In the genomic region with DNA sequence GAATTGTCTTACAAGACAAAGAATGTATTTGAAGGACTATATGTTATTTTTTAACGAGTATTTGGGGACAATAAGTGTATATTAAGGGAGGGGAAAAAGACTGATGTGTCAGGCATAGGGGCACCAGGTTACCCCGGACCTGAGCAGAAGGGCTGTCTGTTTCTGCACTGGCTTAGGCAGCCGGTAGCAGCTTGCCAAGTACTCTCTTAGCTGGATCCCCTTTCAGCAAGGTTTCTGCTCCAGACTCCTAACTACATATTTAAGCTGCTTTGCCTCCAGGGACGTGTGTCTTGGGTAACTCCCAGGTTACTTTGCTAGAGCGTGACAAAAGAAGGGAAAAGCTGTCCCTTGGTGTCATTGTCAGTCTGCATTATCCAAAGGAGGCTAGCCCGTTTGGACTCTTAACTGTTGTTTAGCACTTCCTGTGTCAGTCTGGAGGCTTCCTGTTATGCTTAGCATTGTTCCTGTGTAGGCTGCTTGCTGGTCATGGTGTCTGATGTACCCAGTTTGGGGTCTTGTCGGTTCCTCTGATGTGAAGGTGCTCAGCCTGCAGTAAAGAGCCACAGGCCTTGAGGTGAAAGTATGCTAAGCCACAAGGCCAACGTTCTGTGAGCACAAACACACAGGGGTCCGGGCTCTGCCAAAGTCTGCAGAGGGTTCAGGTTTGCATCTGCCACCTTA, we compare ENCODE assay signal across 20 cellular contexts. TPM values are rescaled to one million over a fixed set of nuclear protein-coding genes. Genes with fewer than 3 reads are reported as not detected.
A peak's percentile ranks its signal among the peaks of the same experiment; 100 is the strongest.
DNase-seq lines count a peak whose midpoint lies in the region; ATAC-seq lines count a peak whose summit lies in the region.
"Had no signal": no experiment of that assay in that cellular context is flagged by ENCODE, and none has a peak within 500 bp of the region (broad histone marks: within the 10 kb centered on the region; RNA-seq: fewer than 3 reads in every experiment).

No MANE protein-coding gene starts in this region.

- H3K27me3 Mint-ChIP-seq in activated CD8-positive, alpha-beta memory T cell treated with anti-CD3 and anti-CD28 coated beads, Interleukin-2, amount 10 ng/mL, durations not matched to agents 7 days and 5 days = no peaks in the 10 kb centered on the region
- H3K27me3 Mint-ChIP-seq in activated naive CD8-positive, alpha-beta T cell = no peaks in the 10 kb centered on the region
- no peaks in the 10 kb centered on the region for H3K27me3 Mint-ChIP-seq in naive thymus-derived CD8-positive, alpha-beta T cell
- H3K27me3 Mint-ChIP-seq: activated B cell treated with CpG ODN at 0.5 μM for 24 hours had no signal

- CTCF ChIA-PET in activated CD8-positive, alpha-beta memory T cell treated with anti-CD3 and anti-CD28 coated beads, Interleukin-2, amount 10 ng/mL, durations not matched to agents 7 days and 5 days (lab: Charles Lee) = interaction anchor here (1.8 to 2.1 kb wide), 2 partner anchors 16 to 45 kb away, joined by 6 to 7 read pairs; no protein-coding TSS in a partner anchor

- ATAC-seq in activated CD8-positive, alpha-beta memory T cell treated with anti-CD3 and anti-CD28 coated beads, Interleukin-2, amount 10 ng/mL, durations not matched to agents 7 days and 5 days = peak; percentile 90
- ATAC-seq in naive thymus-derived CD8-positive, alpha-beta T cell = peak; percentile 92 to 93
- ATAC-seq in HG03108 (IDR thresholded peaks at IDR 0.05; ENCODE audit: unreplicated experiment) (no peak), GM19455 (IDR thresholded peaks at IDR 0.05; ENCODE audit: unreplicated experiment) (no peak)

- H3K36me3 Mint-ChIP-seq in activated CD8-positive, alpha-beta memory T cell treated with anti-CD3 and anti-CD28 coated beads, Interleukin-2, amount 10 ng/mL, durations not matched to agents 7 days and 5 days = peaks cover 74% of the 10 kb centered on the region
- peaks cover 38% of the 10 kb centered on the region for H3K36me3 Mint-ChIP-seq in activated naive CD8-positive, alpha-beta T cell
- peaks cover 21 to 68% (median 35%) of the 10 kb centered on the region in 3 donors for H3K36me3 Mint-ChIP-seq in naive thymus-derived CD8-positive, alpha-beta T cell

- DNase-seq in activated CD8-positive, alpha-beta memory T cell treated with anti-CD3 and anti-CD28 coated beads, Interleukin-2, amount 10 ng/mL, durations not matched to agents 7 days and 5 days = peak; percentile 68
- no peak for DNase-seq in activated CD8-positive, alpha-beta memory T cell treated with anti-CD3 and anti-CD28 coated beads, Interleukin-2, amount 50 U/mL, for 48 hours
- peak; percentile 78 for DNase-seq in Jurkat, Clone E6-1 (ENCODE audit: low read depth, low spot score)
- peak in 7 of 10 donors; percentile 25 to 79 (median 68) for DNase-seq in naive thymus-derived CD8-positive, alpha-beta T cell
- no peak for DNase-seq in GOT3 (lab: John Stamatoyannopoulos, UW)
- DNase-seq: activated B cell treated with CpG ODN at 0.5 μM for 24 hours; Calu3; MG63; NCI-H2029; NCI-H524 treated with DMSO at 0.1 percent for 48 hours; stimulated activated CD4-positive, alpha-beta T cell treated with anti-CD3 and anti-CD28 coated beads, Interleukin-1b, Interleukin-23, amount 100 ng/mL, for 48 hours had no signal

- H3K4me3 Mint-ChIP-seq in activated CD8-positive, alpha-beta memory T cell treated with anti-CD3 and anti-CD28 coated beads, Interleukin-2, amount 10 ng/mL, durations not matched to agents 7 days and 5 days = peak overlapping the region; percentile 47
- peak overlapping the region; percentile 57 for H3K4me3 Mint-ChIP-seq in activated naive CD8-positive, alpha-beta T cell
- H3K4me3 Mint-ChIP-seq in naive thymus-derived CD8-positive, alpha-beta T cell = peak overlapping the region; percentile 42 to 79 (median 72)
- H3K4me3 Mint-ChIP-seq: activated B cell treated with CpG ODN at 0.5 μM for 24 hours had no signal

- H3K9me3 Mint-ChIP-seq in activated CD8-positive, alpha-beta memory T cell treated with anti-CD3 and anti-CD28 coated beads, Interleukin-2, amount 10 ng/mL, durations not matched to agents 7 days and 5 days (ENCODE audit: low read depth) = no peaks in the 10 kb centered on the region
- H3K9me3 Mint-ChIP-seq in activated naive CD8-positive, alpha-beta T cell (ENCODE audit: low read depth) = no peaks in the 10 kb centered on the region
- peaks cover 0 to 3% (median 0%) of the 10 kb centered on the region in 9 donors for H3K9me3 Mint-ChIP-seq in naive thymus-derived CD8-positive, alpha-beta T cell
- H3K9me3 Mint-ChIP-seq: activated B cell treated with CpG ODN at 0.5 μM for 24 hours had no signal

- H3K27ac Mint-ChIP-seq in activated CD8-positive, alpha-beta memory T cell treated with anti-CD3 and anti-CD28 coated beads, Interleukin-2, amount 10 ng/mL, durations not matched to agents 7 days and 5 days = peak overlapping the region; percentile 92
- peak overlapping the region; percentile 92 for H3K27ac Mint-ChIP-seq in activated naive CD8-positive, alpha-beta T cell
- H3K27ac Mint-ChIP-seq in naive thymus-derived CD8-positive, alpha-beta T cell = peak overlapping the region; percentile 92 to 99 (median 96)

- POLR2A ChIA-PET in naive thymus-derived CD8-positive, alpha-beta T cell (lab: Charles Lee) = interaction anchor here (0.6 to 5.0 kb wide), 8 partner anchors 8 to 114 kb away, joined by 3 to 33 read pairs (median 5); partner anchors contain the start of genes CXCR3, GCNA and OGT

- H3K4me3 ChIP-seq in Jurkat, Clone E6-1 (ENCODE audit: low read length) = peak overlapping the region; percentile 0
- H3K4me3 ChIP-seq: lung, MG63, tibial nerve had no signal

- H3K4me1 Mint-ChIP-seq in activated CD8-positive, alpha-beta memory T cell treated with anti-CD3 and anti-CD28 coated beads, Interleukin-2, amount 10 ng/mL, durations not matched to agents 7 days and 5 days = peaks cover 66% of the 10 kb centered on the region
- peaks cover 66% of the 10 kb centered on the region for H3K4me1 Mint-ChIP-seq in activated naive CD8-positive, alpha-beta T cell (ENCODE audit: low read depth)
- H3K4me1 Mint-ChIP-seq in naive thymus-derived CD8-positive, alpha-beta T cell = peaks cover 28 to 70% (median 58%) of the 10 kb centered on the region in 4 donors

RNA-seq across cellular contexts. Expression of gene CXCR3, which starts 11.6 kb away (rescaled TPM):
- 100 to 1,000 TPM in 1 of 2 experiments, 10 to 100 TPM in 1; 97.4 to 119 TPM for total RNA-seq in activated CD8-positive, alpha-beta memory T cell treated with anti-CD3 and anti-CD28 coated beads, Interleukin-2, amount 10 ng/mL, durations not matched to agents 7 days and 5 days
- not detected for polyA plus RNA-seq in Jurkat, Clone E6-1 (2012; ENCODE audit: insufficient read depth, insufficient read length)
- 10 to 100 TPM; 10.4 to 10.5 TPM for total RNA-seq in naive thymus-derived CD8-positive, alpha-beta T cell
- 10 to 100 TPM; 23.5 to 34.7 (median 33.6) TPM for polyA plus RNA-seq in naive thymus-derived CD8-positive, alpha-beta T cell
- total RNA-seq: bronchial epithelial cell, Calu3, frontal cortex, RPMI7951, tibial nerve had no signal
- polyA plus RNA-seq: neural cell had no signal

RNA-seq across cellular contexts. Expression of gene GCNA, which starts 28.4 kb away (rescaled TPM):
- total RNA-seq in activated CD8-positive, alpha-beta memory T cell treated with anti-CD3 and anti-CD28 coated beads, Interleukin-2, amount 10 ng/mL, durations not matched to agents 7 days and 5 days = 1 to 10 TPM; 4.3 to 6.7 TPM
- 3.1 TPM for polyA plus RNA-seq in Jurkat, Clone E6-1 (2012; ENCODE audit: insufficient read depth, insufficient read length)
- 10 to 100 TPM; 11.6 to 12.1 TPM for total RNA-seq in naive thymus-derived CD8-positive, alpha-beta T cell
- 1 to 10 TPM in 1 of 3 donors, under 1 TPM in 2; 0.34 to 1.3 (median 0.77) TPM for polyA plus RNA-seq in naive thymus-derived CD8-positive, alpha-beta T cell

Comparison
In these comparisons a context has a peak if more than half of its experiments do, and no peak if none do; other contexts are left out.
1. DNase-seq: peak in activated CD8-positive, alpha-beta memory T cell treated with anti-CD3 and anti-CD28 coated beads, Interleukin-2, amount 10 ng/mL, durations not matched to agents 7 days and 5 days (single experiment), Jurkat, Clone E6-1 (single experiment) and naive thymus-derived CD8-positive, alpha-beta T cell (7 of 10); none in activated CD8-positive, alpha-beta memory T cell treated with anti-CD3 and anti-CD28 coated beads, Interleukin-2, amount 50 U/mL, for 48 hours (single experiment) and GOT3 (single experiment).
2. ATAC-seq: peak in activated CD8-positive, alpha-beta memory T cell treated with anti-CD3 and anti-CD28 coated beads, Interleukin-2, amount 10 ng/mL, durations not matched to agents 7 days and 5 days (single experiment) and naive thymus-derived CD8-positive, alpha-beta T cell (2 of 2); none in HG03108 (single experiment) and GM19455 (single experiment).
3. RNA of gene CXCR3, which starts 11.6 kb away (total RNA-seq): 97.4 to 119 TPM in activated CD8-positive, alpha-beta memory T cell treated with anti-CD3 and anti-CD28 coated beads, Interleukin-2, amount 10 ng/mL, durations not matched to agents 7 days and 5 days; 10.4 to 10.5 TPM in naive thymus-derived CD8-positive, alpha-beta T cell; every median in the first group is over 4 times any median in the second.
4. Peak in every context shown above with its lines, with median percentiles within 50 percentile points of each other: H3K27ac Mint-ChIP-seq and H3K4me3 Mint-ChIP-seq.